Comparison of ENCODE assay signal across 16 cellular contexts in genomic region chr14:65173973-65174693, GRCh38.
DNase-seq lines count a peak whose midpoint lies in the region; TF ChIP-seq lines count a peak whose summit lies in the region.
"Had no signal": no experiment of that assay in that cellular context is flagged by ENCODE, and none has a peak within 500 bp of the region (broad histone marks: within the 10 kb centered on the region; RNA-seq: fewer than 3 reads in every experiment).

No MANE protein-coding gene starts in this region.

- DNase-seq in H7 (peak; percentile 89), SK-N-DZ (ENCODE audit: low spot score) (peak; percentile 37), hepatocyte (ENCODE audit: low spot score) (no peak), trophoblast cell (no peak), esophagus muscularis mucosa (ENCODE audit: extremely low spot score) (no peak), transverse colon (no peak), NCI-H1694 (lab: John Stamatoyannopoulos, UW) (no peak)
- DNase-seq: activated CD8-positive, alpha-beta T cell treated with anti-CD3 and anti-CD28 coated beads for 36 hours; activated effector memory CD4-positive, alpha-beta T cell treated with Interleukin-2 at 50 U/mL for 16 hours; C1 segment of cervical spinal cord; dermis blood vessel endothelial cell; DMS79; MM.1S; NCI-H2107; SK-N-SH; testis had no signal

- H3K27ac ChIP-seq in hepatocyte, result no peak overlapping the region
- no peak overlapping the region for H3K27ac ChIP-seq in trophoblast cell (ENCODE audit: low read depth, low read length)
- no peak overlapping the region for H3K27ac ChIP-seq in esophagus muscularis mucosa (replicated peaks in 1 of 4)
- H3K27ac ChIP-seq in transverse colon, result no peak overlapping the region
- H3K27ac ChIP-seq: testis had no signal

- H3K9me2 ChIP-seq in hepatocyte (replicated peaks; ENCODE audit: insufficient read depth), result no peaks in the 10 kb centered on the region
- H3K9me2 ChIP-seq: SK-N-SH had no signal

- no peak for TF ChIP-seq POLR2A in esophagus muscularis mucosa (IDR thresholded peaks at IDR 0.05; ENCODE audit: low read depth)
- TF ChIP-seq POLR2A in transverse colon (IDR thresholded peaks at IDR 0.05), result no peak

- H2BK120ac ChIP-seq in trophoblast cell (ENCODE audit: insufficient read depth, low read length, poor library complexity), result no peak overlapping the region

- peaks cover 2% of the 10 kb centered on the region for H3K79me1 ChIP-seq in trophoblast cell (ENCODE audit: low read length)

- H3K4me3 ChIP-seq in H7 (ENCODE audit: insufficient read depth, low read depth, low read length), result no peak overlapping the region
- H3K4me3 ChIP-seq in hepatocyte, result no peak overlapping the region
- peak overlapping the region; percentile 25 for H3K4me3 ChIP-seq in trophoblast cell (ENCODE audit: low read depth, low read length)
- H3K4me3 ChIP-seq in esophagus muscularis mucosa, result no peak overlapping the region
- H3K4me3 ChIP-seq in transverse colon, result no peak overlapping the region
- H3K4me3 ChIP-seq: testis had no signal

- no peak overlapping the region for H4K8ac ChIP-seq in trophoblast cell (ENCODE audit: low read depth, low read length)

- no peak overlapping the region for H2AK5ac ChIP-seq in trophoblast cell (ENCODE audit: low read length)

- no peak for TF ChIP-seq EP300 in esophagus muscularis mucosa (IDR thresholded peaks at IDR 0.05)
- TF ChIP-seq EP300 in transverse colon (IDR thresholded peaks at IDR 0.05; ENCODE audit: low read depth), result no peak

- H3K79me2 ChIP-seq in hepatocyte, result no peaks in the 10 kb centered on the region
- no peaks in the 10 kb centered on the region for H3K79me2 ChIP-seq in trophoblast cell (ENCODE audit: control insufficient read depth, insufficient read depth, low read length, poor library complexity)

- peaks cover 4% of the 10 kb centered on the region for H3K4me1 ChIP-seq in hepatocyte (ENCODE audit: insufficient read depth)
- H3K4me1 ChIP-seq in trophoblast cell (ENCODE audit: control insufficient read depth in 1 of 2, insufficient read depth in 2 of 2, low read length in 2 of 2), result peaks cover 9 to 11% of the 10 kb centered on the region in 2 experiments
- H3K4me1 ChIP-seq in esophagus muscularis mucosa, result peaks cover 0 to 16% (median 10%) of the 10 kb centered on the region in 4 donors
- peaks cover 0 to 10% (median 4%) of the 10 kb centered on the region in 4 donors for H3K4me1 ChIP-seq in transverse colon

- no peaks in the 10 kb centered on the region for H3K36me3 ChIP-seq in H7 (replicated peaks; ENCODE audit: control insufficient read depth, insufficient read depth, low read length)
- no peaks in the 10 kb centered on the region for H3K36me3 ChIP-seq in hepatocyte (replicated peaks; ENCODE audit: insufficient read depth, low read depth)
- H3K36me3 ChIP-seq in trophoblast cell (ENCODE audit: control insufficient read depth in 1 of 2, insufficient read depth in 2 of 2, low read length in 2 of 2), result no peaks in the 10 kb centered on the region
- no peaks in the 10 kb centered on the region for H3K36me3 ChIP-seq in esophagus muscularis mucosa
- no peaks in the 10 kb centered on the region for H3K36me3 ChIP-seq in transverse colon

- H3K4me2 ChIP-seq in hepatocyte (peak overlapping the region; percentile 64), trophoblast cell (ENCODE audit: low read length) (no peak overlapping the region)
- H3K4me2 ChIP-seq: SK-N-SH had no signal

- H2BK12ac ChIP-seq in trophoblast cell (ENCODE audit: low read length), result no peak overlapping the region

- H2BK5ac ChIP-seq in trophoblast cell (ENCODE audit: low read depth, low read length, poor library complexity), result no peak overlapping the region

- no peak overlapping the region for H3K4ac ChIP-seq in trophoblast cell (ENCODE audit: low read depth, low read length)

- H3K27me3 ChIP-seq in H7 (ENCODE audit: control insufficient read depth, insufficient read depth, low read length) (no peaks in the 10 kb centered on the region), hepatocyte (no peaks in the 10 kb centered on the region), trophoblast cell (ENCODE audit: insufficient read depth, low read length) (no peaks in the 10 kb centered on the region), esophagus muscularis mucosa (peaks cover 0 to 25% (median 3%) of the 10 kb centered on the region in 4 donors), transverse colon (peaks cover 19% of the 10 kb centered on the region)
- H3K27me3 ChIP-seq: testis had no signal

- no peak overlapping the region for H3K18ac ChIP-seq in trophoblast cell (ENCODE audit: low read length)

- WGBS in hepatocyte (ENCODE audit: low lambda C conversion rate, missing lambda C conversion rate), result 24% methylated on average over 13 of the region's 13 CpGs
- 100% methylated on average over 3 of the region's 13 CpGs for WGBS in trophoblast cell (ENCODE audit: extremely low coverage, insufficient coverage, insufficient read length)
- WGBS in esophagus muscularis mucosa, result 45% methylated on average over 13 of the region's 13 CpGs
- WGBS in transverse colon (ENCODE audit: low coverage in 1 of 2), 2 donors, result 42 to 56% methylated on average over 10 to 13 of the region's 13 CpGs

- no peak overlapping the region for H3K23ac ChIP-seq in trophoblast cell (ENCODE audit: low read length)

- intact Hi-C loops in esophagus muscularis mucosa (cut with DNase I) (no loop called here), transverse colon (cut with DNase I; ENCODE audit: low total_unique reads) (no loop called here)

- TF ChIP-seq CTCF in hepatocyte (IDR thresholded peaks at IDR 0.05; ENCODE audit: poor library complexity) (no peak), esophagus muscularis mucosa (IDR thresholded peaks at IDR 0.05) (no peak), transverse colon (IDR thresholded peaks at IDR 0.05) (no peak)

- no peak overlapping the region for H4K91ac ChIP-seq in trophoblast cell (ENCODE audit: low read depth, low read length)

- H4K12ac ChIP-seq in trophoblast cell (ENCODE audit: low read depth, low read length), result no peak overlapping the region

- no peak overlapping the region for H3K14ac ChIP-seq in trophoblast cell (ENCODE audit: low read length)

- in situ Hi-C loops in transverse colon (cut with MboI; ENCODE audit: low pct_ligation_motif_present in 1 of 4, low pct_unique_long_range_greater_than_20kb in 1 of 4, low sequenced_read_pairs in 3 of 4), result loop anchor here in 3 of 4 donors (25.0 kb wide), 3 partner anchors 663 to 888 kb away; no protein-coding TSS in a partner anchor

- H4K20me1 ChIP-seq in hepatocyte (ENCODE audit: insufficient read depth, poor library complexity, severe bottlenecking), result no peaks in the 10 kb centered on the region

- H3K9ac ChIP-seq in trophoblast cell (ENCODE audit: low read length), result no peak overlapping the region
- H3K9ac ChIP-seq: SK-N-SH had no signal

- peak overlapping the region; percentile 39 for H2AFZ ChIP-seq in hepatocyte
- H2AFZ ChIP-seq in trophoblast cell (ENCODE audit: insufficient read depth, low read length, poor library complexity), result no peak overlapping the region

- H3K9me3 ChIP-seq in hepatocyte (ENCODE audit: low read depth) (no peaks in the 10 kb centered on the region), trophoblast cell (ENCODE audit: insufficient read depth, low read depth, low read length) (peaks cover 2% of the 10 kb centered on the region), esophagus muscularis mucosa (no peaks in the 10 kb centered on the region), transverse colon (no peaks in the 10 kb centered on the region)
- H3K9me3 ChIP-seq: SK-N-SH, testis had no signal

Comparison
In these comparisons a context has a peak if more than half of its experiments do, and no peak if none do; other contexts are left out.
1. DNase-seq: peak in H7 (single experiment) and SK-N-DZ (single experiment); none in hepatocyte (single experiment), trophoblast cell (0 of 2), esophagus muscularis mucosa (single experiment), transverse colon (single experiment) and NCI-H1694 (single experiment).